9 cellular contexts compared by ENCODE assay signal in genomic region chr14:69483765-69484443, GRCh38. TPM values are rescaled to one million over a fixed set of nuclear protein-coding genes. Genes with fewer than 3 reads are reported as not detected.
DNase-seq lines count a peak whose midpoint lies in the region; ATAC-seq, FAIRE-seq and TF ChIP-seq lines count a peak whose summit lies in the region.
"Had no signal": no experiment of that assay in that cellular context is flagged by ENCODE, and none has a peak within 500 bp of the region (broad histone marks: within the 10 kb centered on the region; RNA-seq: fewer than 3 reads in every experiment).

No MANE protein-coding gene starts in this region.

- ATAC-seq in SK-N-SH treated with all-trans-retinoic acid at 6 μM for 48 hours (peak; percentile 73), sciatic nerve (peak; percentile 57)

- no peak for FAIRE-seq in D721Med (lab: Jason Lieb, UNC)

- H3K27ac ChIP-seq in caudate nucleus (ENCODE audit: low read depth, low read length): no peak overlapping the region
- H3K27ac ChIP-seq: uterus had no signal

- TF ChIP-seq CTCF in GM20000 (IDR thresholded peaks at IDR 0.05; ENCODE audit: extremely low read depth, missing control alignments) (no peak), D721Med (IDR thresholded peaks at IDR 0.05; ENCODE audit: insufficient read depth, missing control alignments) (no peak)

- DNase-seq in GM20000 (ENCODE audit: low spot score) (peak; percentile 44), hepatic stellate cell (ENCODE audit: low spot score) (peak; percentile 53), sciatic nerve (ENCODE audit: low spot score) (no peak), activated gamma-delta T cell treated with Interleukin-2 at 50 U/mL for 16 hours (no peak), GM19240 (ENCODE audit: insufficient read length, low spot score) (no peak), D721Med (ENCODE audit: insufficient read length, low spot score) (no peak), caudate nucleus (lab: John Stamatoyannopoulos, UW) (no peak)

- intact Hi-C loops in sciatic nerve (cut with DNase I): no loop called here

TF ChIP-seq in SK-N-SH treated with all-trans-retinoic acid at 6 μM for 48 hours, 23 proteins besides CTCF, POLR2A, EP300 and RAD21:
- TF ChIP-seq ZFP30 (CRISPR knock-in tag; IDR thresholded peaks at IDR 0.05) (no peak), SNAI2 (CRISPR knock-in tag; IDR thresholded peaks at IDR 0.05) (no peak), POU6F1 (CRISPR knock-in tag; IDR thresholded peaks at IDR 0.05; ENCODE audit: borderline replicate concordance, low read depth) (no peak)
- TF ChIP-seq, protein P1, sequence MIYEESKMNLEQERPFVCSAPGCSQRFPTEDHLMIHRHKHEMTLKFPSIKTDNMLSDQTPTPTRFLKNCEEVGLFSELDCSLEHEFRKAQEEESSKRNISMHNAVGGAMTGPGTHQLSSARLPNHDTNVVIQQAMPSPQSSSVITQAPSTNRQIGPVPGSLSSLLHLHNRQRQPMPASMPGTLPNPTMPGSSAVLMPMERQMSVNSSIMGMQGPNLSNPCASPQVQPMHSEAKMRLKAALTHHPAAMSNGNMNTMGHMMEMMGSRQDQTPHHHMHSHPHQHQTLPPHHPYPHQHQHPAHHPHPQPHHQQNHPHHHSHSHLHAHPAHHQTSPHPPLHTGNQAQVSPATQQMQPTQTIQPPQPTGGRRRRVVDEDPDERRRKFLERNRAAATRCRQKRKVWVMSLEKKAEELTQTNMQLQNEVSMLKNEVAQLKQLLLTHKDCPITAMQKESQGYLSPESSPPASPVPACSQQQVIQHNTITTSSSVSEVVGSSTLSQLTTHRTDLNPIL (CRISPR knock-in tag; IDR thresholded peaks at IDR 0.05; ENCODE audit: low read depth): no peak

RNA-seq across cellular contexts. Expression of gene PLEKHD1, which starts 0.6 kb away (rescaled TPM):
- total RNA-seq in sciatic nerve: not detected

Comparison
In these comparisons a context has a peak if more than half of its experiments do, and no peak if none do; other contexts are left out.
1. DNase-seq: peak in GM20000 (single experiment) and hepatic stellate cell (single experiment); none in sciatic nerve (single experiment), activated gamma-delta T cell treated with Interleukin-2 at 50 U/mL for 16 hours (single experiment), GM19240 (single experiment), D721Med (single experiment) and caudate nucleus (0 of 61).